In genomic region chr4:112127736-112128322, GRCh38 we compare ENCODE assay signal across 1 cellular context.
TF ChIP-seq lines count a peak whose summit lies in the region.

No MANE protein-coding gene starts in this region.

TF ChIP-seq in GM12878, 131 proteins besides CTCF, POLR2A, EP300 and RAD21 (continued from another document):
- TF ChIP-seq ESRRA (IDR thresholded peaks at IDR 0.05; ENCODE audit: low read length) (no peak), CBFB (IDR thresholded peaks at IDR 0.05; ENCODE audit: low read depth) (no peak), MXI1 (IDR thresholded peaks at IDR 0.05; ENCODE audit: low read depth, low read length) (no peak), CBX5 (IDR thresholded peaks at IDR 0.05; ENCODE audit: low read depth) (no peak), ZBED1 (IDR thresholded peaks at IDR 0.05; ENCODE audit: borderline replicate concordance) (no peak), SUPT20H (IDR thresholded peaks at IDR 0.05; ENCODE audit: borderline replicate concordance, control insufficient read depth, low read depth, low read length) (no peak), FOS (IDR thresholded peaks at IDR 0.05; ENCODE audit: borderline replicate concordance, extremely low read depth, insufficient read length) (no peak), MEF2A (IDR thresholded peaks at IDR 0.05; ENCODE audit: insufficient read depth, low read depth, low read length) (no peak), IKZF1 (conservative IDR thresholded peaks at IDR 0.05) (no peak), ZNF274 (IDR thresholded peaks at IDR 0.05; ENCODE audit: insufficient read depth, insufficient read length) (no peak)
- TF ChIP-seq, protein P1, sequence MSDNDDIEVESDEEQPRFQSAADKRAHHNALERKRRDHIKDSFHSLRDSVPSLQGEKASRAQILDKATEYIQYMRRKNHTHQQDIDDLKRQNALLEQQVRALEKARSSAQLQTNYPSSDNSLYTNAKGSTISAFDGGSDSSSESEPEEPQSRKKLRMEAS (IDR thresholded peaks at IDR 0.05; ENCODE audit: low read depth, low read length): no peak
